12 cellular contexts compared by ENCODE assay signal in the genomic region with DNA sequence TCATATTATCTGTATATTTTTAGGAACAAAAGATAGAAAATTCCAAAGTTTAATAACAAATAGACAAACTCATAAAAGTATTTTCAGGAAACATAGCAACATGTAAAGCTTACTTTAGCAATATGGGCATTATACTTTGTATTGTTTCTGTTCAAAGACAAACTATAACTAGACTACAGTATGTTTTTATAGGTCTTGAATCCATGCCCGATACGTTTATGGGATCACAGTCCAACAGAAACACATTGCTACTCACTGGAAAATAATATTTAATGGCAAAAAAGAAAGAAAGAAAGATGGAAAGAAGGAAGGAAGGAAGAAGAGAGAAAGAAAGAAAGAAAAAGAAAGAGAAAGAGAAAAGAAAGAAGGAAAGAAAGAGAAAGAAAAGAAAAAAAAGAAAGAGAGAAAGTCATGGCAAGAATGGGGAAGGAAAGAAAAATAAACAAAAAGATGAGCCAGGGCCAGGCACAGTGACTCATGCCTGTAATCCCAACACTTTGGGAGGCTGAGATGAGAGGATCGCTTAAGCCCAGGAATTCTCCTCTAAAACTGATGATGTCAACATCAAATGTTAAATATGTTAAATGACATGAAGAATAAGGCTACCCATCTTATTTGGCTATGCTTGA. TPM values are rescaled to one million over a fixed set of nuclear protein-coding genes. Genes with fewer than 3 reads are reported as not detected.
DNase-seq lines count a peak whose midpoint lies in the region; ATAC-seq and TF ChIP-seq lines count a peak whose summit lies in the region.
"Had no signal": no experiment of that assay in that cellular context is flagged by ENCODE, and none has a peak within 500 bp of the region (broad histone marks: within the 10 kb centered on the region; RNA-seq: fewer than 3 reads in every experiment).

No MANE protein-coding gene starts in this region.

- peaks cover 6% of the 10 kb centered on the region; the same call in 1 of the 2 replicates for H3K36me3 ChIP-seq in PC-3 (ENCODE audit: low read depth, low read length)

- H3K9me2 ChIP-seq in PC-3 (replicated peaks; ENCODE audit: low read length) = no peaks in the 10 kb centered on the region

- H2AFZ ChIP-seq in PC-3 (ENCODE audit: low read length) = no peak overlapping the region

- no peak overlapping the region for H3K4me3 Mint-ChIP-seq in mesothelial cell of epicardium
- H3K4me3 Mint-ChIP-seq: activated B cell treated with CpG ODN at 0.5 μM for 24 hours, nephron had no signal

- H3K9ac ChIP-seq in PC-3 (ENCODE audit: low read length) = no peak overlapping the region

- H3K4me2 ChIP-seq in PC-3 (ENCODE audit: low read length) = peak overlapping the region; percentile 77

- DNase-seq in Daoy (ENCODE audit: low read depth) = peak; percentile 64
- peak; percentile 55 for DNase-seq in PC-3
- DNase-seq in coronary artery (ENCODE audit: low spot score) = no peak
- DNase-seq in mesothelial cell of epicardium (ENCODE audit: low spot score in 2 of 2, unreplicated experiment in 2 of 2) = no peak
- DNase-seq in amniotic stem cell (lab: John Stamatoyannopoulos, UW) = no peak
- DNase-seq in activated CD8-positive, alpha-beta memory T cell treated with anti-CD3 and anti-CD28 coated beads, Interleukin-2, amount 50 U/mL, for 4 hours = no peak
- no peak for DNase-seq in NCI-H2227 treated with DMSO at 0.1 percent for 48 hours (lab: John Stamatoyannopoulos, UW)
- DNase-seq: activated B cell treated with CpG ODN at 0.5 μM for 24 hours; effector CD8-positive, alpha-beta T cell; Peyer's patch had no signal

- H3K27ac ChIP-seq in PC-3 (ENCODE audit: low read length) (peak overlapping the region; percentile 35; the same call in 1 of the 2 replicates), coronary artery (peak overlapping the region; percentile 25 to 41)
- H3K27ac ChIP-seq: Peyer's patch had no signal

- H3K79me2 ChIP-seq in PC-3 (ENCODE audit: low read length) = no peaks in the 10 kb centered on the region

- no peaks in the 10 kb centered on the region for H3K9me3 ChIP-seq in PC-3 (ENCODE audit: low read length)
- H3K9me3 ChIP-seq: Peyer's patch had no signal

- intact Hi-C loops in PC-3 (cut with micrococcal nuclease) = loop anchor here (10.0 kb wide), 1 partner anchor 163 kb away; no protein-coding TSS in a partner anchor

- no peaks in the 10 kb centered on the region for H3K9me3 Mint-ChIP-seq in mesothelial cell of epicardium
- H3K9me3 Mint-ChIP-seq: activated B cell treated with CpG ODN at 0.5 μM for 24 hours, nephron had no signal

- peak overlapping the region; percentile 24 for H3K27ac Mint-ChIP-seq in mesothelial cell of epicardium
- H3K27ac Mint-ChIP-seq: activated B cell treated with CpG ODN at 0.5 μM for 24 hours had no signal

- peaks cover 4% of the 10 kb centered on the region; the same call in 1 of the 2 replicates for H4K20me1 ChIP-seq in PC-3 (ENCODE audit: low read length)

- POLR2A ChIA-PET in PC-3 (lab: Charles Lee; ENCODE audit: unreplicated experiment) = no interaction called here

- no peaks in the 10 kb centered on the region for H3K27me3 ChIP-seq in PC-3 (ENCODE audit: low read length)
- H3K27me3 ChIP-seq: Peyer's patch had no signal

- H3K27me3 Mint-ChIP-seq in mesothelial cell of epicardium (ENCODE audit: low read depth) = no peaks in the 10 kb centered on the region
- H3K27me3 Mint-ChIP-seq: activated B cell treated with CpG ODN at 0.5 μM for 24 hours had no signal

- no peak for TF ChIP-seq CTCF in PC-3 (conservative IDR thresholded peaks at IDR 0.05; ENCODE audit: low read depth, low read length)
- TF ChIP-seq CTCF in coronary artery (IDR thresholded peaks at IDR 0.05) = no peak
- no peak for TF ChIP-seq CTCF in mesothelial cell of epicardium (IDR thresholded peaks at IDR 0.05; ENCODE audit: unreplicated experiment)

- BruUV-seq in PC-3 (replicated peaks; lab: Mats Ljungman, UMichigan) = no TSS peak

- peaks cover 15% of the 10 kb centered on the region for H3K4me1 Mint-ChIP-seq in mesothelial cell of epicardium
- H3K4me1 Mint-ChIP-seq: activated B cell treated with CpG ODN at 0.5 μM for 24 hours, nephron had no signal

- H3K36me3 Mint-ChIP-seq in mesothelial cell of epicardium = peaks cover 24% of the 10 kb centered on the region

- H3K4me3 ChIP-seq in PC-3 (ENCODE audit: low read length) = peak overlapping the region; percentile 51
- H3K4me3 ChIP-seq in coronary artery = no peak overlapping the region
- H3K4me3 ChIP-seq: Peyer's patch had no signal

- H3K4me1 ChIP-seq in PC-3 (ENCODE audit: insufficient read depth, low read length) = peaks cover 10% of the 10 kb centered on the region
- H3K4me1 ChIP-seq: Peyer's patch had no signal

- peak; percentile 85 for ATAC-seq in PC-3
- ATAC-seq in GM19035 (IDR thresholded peaks at IDR 0.05; ENCODE audit: unreplicated experiment) = no peak

- peaks cover 4% of the 10 kb centered on the region for H3F3A ChIP-seq in PC-3 (ENCODE audit: low read length, unreplicated experiment)

- CTCF ChIA-PET in PC-3 (lab: Charles Lee) = no interaction called here

RNA-seq across cellular contexts. Expression of a gene that starts 32.7 kb away (rescaled TPM):
- 34.3 and 58.5 TPM in 2 replicates for total RNA-seq in Daoy (2014; rRNA removed; shearing (Covaris generic))
- total RNA-seq in PC-3 (2014; rRNA removed) (24.6 and 48.0 TPM in 2 replicates), mesothelial cell of epicardium (55.5 to 62.4 TPM (median 55.5 TPM) in 3 replicates)

RNA-seq across cellular contexts. Expression of a gene that starts 50.0 kb away (rescaled TPM):
- 4.5 and 16.0 TPM in 2 replicates for total RNA-seq in Daoy (2014; rRNA removed; shearing (Covaris generic))
- total RNA-seq in PC-3 (2014; rRNA removed) = 28.7 and 35.2 TPM in 2 replicates
- 118 to 129 TPM (median 120 TPM) in 3 replicates for total RNA-seq in mesothelial cell of epicardium

Comparison
In these comparisons a context has a peak if more than half of its experiments do, and no peak if none do; other contexts are left out.
1. DNase-seq: peak in Daoy (single experiment) and PC-3 (single experiment); none in coronary artery (single experiment), mesothelial cell of epicardium (0 of 2), amniotic stem cell (single experiment), activated CD8-positive, alpha-beta memory T cell treated with anti-CD3 and anti-CD28 coated beads, Interleukin-2, amount 50 U/mL, for 4 hours (single experiment) and NCI-H2227 treated with DMSO at 0.1 percent for 48 hours (single experiment).